Comparison of ENCODE assay signal across 10 cellular contexts in genomic region chr10:51397695-51398094, GRCh38.
A peak's percentile ranks its signal among the peaks of the same experiment; 100 is the strongest.
DNase-seq lines count a peak whose midpoint lies in the region; ATAC-seq and TF ChIP-seq lines count a peak whose summit lies in the region.
"Had no signal": no experiment of that assay in that cellular context is flagged by ENCODE, and none has a peak within 500 bp of the region (broad histone marks: within the 10 kb centered on the region; RNA-seq: fewer than 3 reads in every experiment).

No MANE protein-coding gene starts in this region.

- no peak for TF ChIP-seq CTCF in astrocyte of the spinal cord (IDR thresholded peaks at IDR 0.05; ENCODE audit: low read depth, low read length)
- no peak for TF ChIP-seq CTCF in left ventricle myocardium inferior (IDR thresholded peaks at IDR 0.05; ENCODE audit: borderline replicate concordance)
- no peak for TF ChIP-seq CTCF in stomach (IDR thresholded peaks at IDR 0.05)

- in situ Hi-C loops in astrocyte of the spinal cord (cut with HindIII; ENCODE audit: low sequenced_read_pairs): no loop called here

- 33 to 53% (median 41%) methylated on average over 2 of the region's 2 CpGs for WGBS in stomach, 5 donors

- H3K36me3 Mint-ChIP-seq in activated T-helper 1 cell treated with anti-CD3 and anti-CD28 coated beads, Interleukin-12 subunit alpha, Interleukin-12 subunit beta, Interleukin-2, Interleukin-4 antibody, amounts not matched to agents 30 ng/mL and 10 ng/mL and 1 ng/mL, durations not matched to agents 14 hours and 24 hours and 36 hours (ENCODE audit: low read depth): no peaks in the 10 kb centered on the region
- H3K36me3 Mint-ChIP-seq: memory B cell had no signal

- H3K27me3 Mint-ChIP-seq in activated T-helper 1 cell treated with anti-CD3 and anti-CD28 coated beads, Interleukin-12 subunit alpha, Interleukin-12 subunit beta, Interleukin-2, Interleukin-4 antibody, amounts not matched to agents 30 ng/mL and 10 ng/mL and 1 ng/mL, durations not matched to agents 14 hours and 24 hours and 36 hours (ENCODE audit: insufficient read depth): no peaks in the 10 kb centered on the region
- H3K27me3 Mint-ChIP-seq: memory B cell had no signal

- peak overlapping the region; percentile 45 for H3K27ac ChIP-seq in left ventricle myocardium inferior (replicated peaks)
- H3K27ac ChIP-seq in stomach: peak overlapping the region in 4 of 5 donors; percentile 20 to 59 (median 34)

- H3K9me3 Mint-ChIP-seq in activated T-helper 1 cell treated with anti-CD3 and anti-CD28 coated beads, Interleukin-12 subunit alpha, Interleukin-12 subunit beta, Interleukin-2, Interleukin-4 antibody, amounts not matched to agents 30 ng/mL and 10 ng/mL and 1 ng/mL, durations not matched to agents 14 hours and 24 hours and 36 hours: no peaks in the 10 kb centered on the region
- H3K9me3 Mint-ChIP-seq: memory B cell had no signal

- no peaks in the 10 kb centered on the region for H3K36me3 ChIP-seq in left ventricle myocardium inferior
- H3K36me3 ChIP-seq in stomach: no peaks in the 10 kb centered on the region

- no peak for TF ChIP-seq POLR2A in stomach (IDR thresholded peaks at IDR 0.05)

- TF ChIP-seq EP300 in stomach (IDR thresholded peaks at IDR 0.05): no peak

- no peaks in the 10 kb centered on the region for H3K4me1 Mint-ChIP-seq in activated T-helper 1 cell treated with anti-CD3 and anti-CD28 coated beads, Interleukin-12 subunit alpha, Interleukin-12 subunit beta, Interleukin-2, Interleukin-4 antibody, amounts not matched to agents 30 ng/mL and 10 ng/mL and 1 ng/mL, durations not matched to agents 14 hours and 24 hours and 36 hours (ENCODE audit: low read depth)
- H3K4me1 Mint-ChIP-seq: memory B cell had no signal

- no peak overlapping the region for H3K4me3 Mint-ChIP-seq in activated T-helper 1 cell treated with anti-CD3 and anti-CD28 coated beads, Interleukin-12 subunit alpha, Interleukin-12 subunit beta, Interleukin-2, Interleukin-4 antibody, amounts not matched to agents 30 ng/mL and 10 ng/mL and 1 ng/mL, durations not matched to agents 14 hours and 24 hours and 36 hours
- H3K4me3 Mint-ChIP-seq: memory B cell had no signal

- no peak overlapping the region for H3K27ac Mint-ChIP-seq in activated T-helper 1 cell treated with anti-CD3 and anti-CD28 coated beads, Interleukin-12 subunit alpha, Interleukin-12 subunit beta, Interleukin-2, Interleukin-4 antibody, amounts not matched to agents 30 ng/mL and 10 ng/mL and 1 ng/mL, durations not matched to agents 14 hours and 24 hours and 36 hours
- H3K27ac Mint-ChIP-seq: memory B cell had no signal

- intact Hi-C loops in left ventricle myocardium inferior (cut with micrococcal nuclease) (no loop called here), stomach (cut with DNase I; ENCODE audit: low total_unique reads) (no loop called here)
- intact Hi-C loops in activated T-helper 1 cell treated with anti-CD3 and anti-CD28 coated beads, Interleukin-12 subunit alpha, Interleukin-12 subunit beta, Interleukin-2, Interleukin-4 antibody, amounts not matched to agents 30 ng/mL and 10 ng/mL and 1 ng/mL, durations not matched to agents 14 hours and 24 hours and 36 hours (cut with micrococcal nuclease): no loop called here

- ATAC-seq in HG03159 (IDR thresholded peaks at IDR 0.05; ENCODE audit: unreplicated experiment): no peak

- DNase-seq in HT1080 (ENCODE audit: low read depth) (peak; percentile 87), astrocyte of the spinal cord (ENCODE audit: low read depth, low spot score) (peak; percentile 79), left ventricle myocardium inferior (peak; percentile 55), stomach (peak; percentile 89), iPS-NIHi11 (ENCODE audit: low spot score) (no peak)
- no peak for DNase-seq in stimulated activated CD4-positive, alpha-beta T cell treated with anti-CD3 and anti-CD28 coated beads, Interleukin-4, amount 100 ng/mL, for 24 hours
- DNase-seq in activated T-helper 1 cell treated with anti-CD3 and anti-CD28 coated beads, Interleukin-12 subunit alpha, Interleukin-12 subunit beta, Interleukin-2, Interleukin-4 antibody, amounts not matched to agents 30 ng/mL and 10 ng/mL and 1 ng/mL, durations not matched to agents 14 hours and 24 hours and 36 hours (ENCODE audit: low spot score): no peak
- DNase-seq: activated CD4-positive, alpha-beta T cell treated with anti-CD3 and anti-CD28 coated beads, Interleukin-2, amount 50 U/mL, for 1 hour had no signal

- H3K27me3 ChIP-seq in left ventricle myocardium inferior (ENCODE audit: low read depth) (no peaks in the 10 kb centered on the region), stomach (no peaks in the 10 kb centered on the region)

- H3K4me3 ChIP-seq in astrocyte of the spinal cord (ENCODE audit: low read depth, low read length) (no peak overlapping the region), left ventricle myocardium inferior (no peak overlapping the region), stomach (no peak overlapping the region)

- H3K9me3 ChIP-seq in left ventricle myocardium inferior (replicated peaks) (no peaks in the 10 kb centered on the region), stomach (no peaks in the 10 kb centered on the region)

- H3K4me1 ChIP-seq in left ventricle myocardium inferior: peaks cover 27% of the 10 kb centered on the region
- peaks cover 0 to 22% (median 17%) of the 10 kb centered on the region in 4 donors for H3K4me1 ChIP-seq in stomach

Comparison
In these comparisons a context has a peak if more than half of its experiments do, and no peak if none do; other contexts are left out.
1. DNase-seq: peak in HT1080 (single experiment), astrocyte of the spinal cord (single experiment), left ventricle myocardium inferior (single experiment) and stomach (single experiment); none in iPS-NIHi11 (single experiment), stimulated activated CD4-positive, alpha-beta T cell treated with anti-CD3 and anti-CD28 coated beads, Interleukin-4, amount 100 ng/mL, for 24 hours (single experiment) and activated T-helper 1 cell treated with anti-CD3 and anti-CD28 coated beads, Interleukin-12 subunit alpha, Interleukin-12 subunit beta, Interleukin-2, Interleukin-4 antibody, amounts not matched to agents 30 ng/mL and 10 ng/mL and 1 ng/mL, durations not matched to agents 14 hours and 24 hours and 36 hours (single experiment).